ENCODE assay signal across 9 cellular contexts in the genomic region with DNA sequence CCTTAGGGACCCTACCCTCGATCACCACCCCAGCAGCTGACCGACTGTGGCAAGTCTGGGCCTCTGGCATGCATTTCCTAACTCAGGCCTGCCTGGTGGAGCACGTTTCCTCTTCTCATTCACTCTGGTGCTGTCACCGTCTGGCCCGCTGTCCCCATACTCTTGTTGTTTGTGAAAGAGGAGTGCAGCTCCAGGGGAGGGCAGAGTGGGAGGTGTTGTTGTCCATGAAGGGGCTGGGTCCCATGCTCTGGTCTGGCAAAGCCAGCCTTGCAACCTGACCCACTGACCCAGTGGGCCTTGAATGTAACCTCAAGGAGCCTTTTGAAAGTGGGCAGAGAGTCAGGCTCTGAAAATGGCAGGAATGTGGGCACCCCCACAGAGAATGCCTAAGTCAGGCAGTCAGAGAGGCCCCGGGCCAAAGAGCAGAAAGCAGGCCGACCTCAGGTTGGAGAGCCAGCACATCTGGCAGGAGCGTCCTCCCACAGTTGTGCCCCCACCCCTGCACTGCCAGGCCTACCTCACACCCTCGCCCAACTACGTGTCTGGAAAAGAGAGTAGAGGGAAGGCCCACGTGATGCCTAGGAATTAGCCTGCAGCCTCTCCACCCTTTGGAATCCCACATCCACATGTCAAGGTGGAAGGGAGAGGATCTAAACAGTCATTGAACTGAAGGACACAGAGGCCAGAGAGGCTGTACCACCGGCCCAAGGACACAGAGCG. TPM values are rescaled to one million over a fixed set of nuclear protein-coding genes. Genes with fewer than 3 reads are reported as not detected.
DNase-seq lines count a peak whose midpoint lies in the region; TF ChIP-seq lines count a peak whose summit lies in the region.
"Had no signal": no experiment of that assay in that cellular context is flagged by ENCODE, and none has a peak within 500 bp of the region (broad histone marks: within the 10 kb centered on the region; RNA-seq: fewer than 3 reads in every experiment).

No MANE protein-coding gene starts in this region.

- BruUV-seq in Calu3 (replicated peaks; lab: Mats Ljungman, UMichigan), result no TSS peak

- peaks cover 91% of the 10 kb centered on the region for H3K4me1 Mint-ChIP-seq in Calu3 (ENCODE audit: low read depth, unreplicated experiment)
- H3K4me1 Mint-ChIP-seq in nephron progenitor cell, result peaks cover 88% of the 10 kb centered on the region

- peaks cover 59% of the 10 kb centered on the region for H3K36me3 Mint-ChIP-seq in Calu3 (ENCODE audit: insufficient read depth, unreplicated experiment)
- peaks cover 4% of the 10 kb centered on the region for H3K36me3 Mint-ChIP-seq in nephron progenitor cell (ENCODE audit: low read depth)

- CTCF ChIA-PET in Calu3 (lab: Charles Lee), result interaction anchor here (0.7 kb wide), 1 partner anchor 219 kb away, joined by 3 read pairs; no protein-coding TSS in a partner anchor

- H3K4me3 Mint-ChIP-seq in Calu3 (ENCODE audit: low read depth, unreplicated experiment) (peak overlapping the region; percentile 20), nephron progenitor cell (peak overlapping the region; percentile 48)

- TF ChIP-seq CTCF in Calu3 (IDR thresholded peaks at IDR 0.05; ENCODE audit: unreplicated experiment) (no peak), nephron progenitor cell (IDR thresholded peaks at IDR 0.05) (no peak)

- H3K9me3 Mint-ChIP-seq in Calu3 (ENCODE audit: low read depth, unreplicated experiment) (no peaks in the 10 kb centered on the region), nephron progenitor cell (no peaks in the 10 kb centered on the region)

- H3K27ac ChIP-seq in caudate nucleus (ENCODE audit: low read depth, low read length), result peak overlapping the region; percentile 98

- DNase-seq in Calu3, result peak; percentile 42
- DNase-seq in LHCN-M2 (ENCODE audit: low read depth), result peak; percentile 92
- peak in 23 of 61 donors; percentile 11 to 60 (median 39) for DNase-seq in caudate nucleus (lab: John Stamatoyannopoulos, UW)
- peak; percentile 36 for DNase-seq in nephron progenitor cell
- DNase-seq in NCI-H1436 (lab: John Stamatoyannopoulos, UW), result no peak
- DNase-seq in NCI-H2171 (lab: John Stamatoyannopoulos, UW), result no peak
- DNase-seq in NCI-H510A (lab: John Stamatoyannopoulos, UW), result no peak
- no peak for DNase-seq in DMS53 (lab: John Stamatoyannopoulos, UW)
- DNase-seq: heart right ventricle had no signal

- H3K27me3 Mint-ChIP-seq in Calu3 (ENCODE audit: unreplicated experiment) (no peaks in the 10 kb centered on the region), nephron progenitor cell (ENCODE audit: low read depth, poor library complexity) (peaks cover 5% of the 10 kb centered on the region)

- intact Hi-C loops in Calu3 (cut with micrococcal nuclease; ENCODE audit: unreplicated experiment), result no loop called here

- peak overlapping the region; percentile 70 for H3K27ac Mint-ChIP-seq in Calu3 (ENCODE audit: unreplicated experiment)
- peak overlapping the region; percentile 96 for H3K27ac Mint-ChIP-seq in nephron progenitor cell

RNA-seq across cellular contexts. Expression of a gene that starts 10.9 kb away (rescaled TPM):
- total RNA-seq in Calu3 (2022) (67.6 and 74.8 TPM in 2 replicates), LHCN-M2 (2014; rRNA removed) (131 and 158 TPM in 2 replicates)
- polyA plus RNA-seq in LHCN-M2 (2012), result 142 TPM

RNA-seq across cellular contexts. Expression of a gene that starts 38.1 kb away (rescaled TPM):
- total RNA-seq in Calu3 (2022) (38.5 and 43.8 TPM in 2 replicates), LHCN-M2 (2014; rRNA removed) (83.4 and 104 TPM in 2 replicates)
- 62.0 TPM for polyA plus RNA-seq in LHCN-M2 (2012)

RNA-seq across cellular contexts. Expression of a gene that starts 55.4 kb away (rescaled TPM):
- not detected in 2 replicates for total RNA-seq in Calu3 (2022)
- total RNA-seq in LHCN-M2 (2014; rRNA removed), result not detected in 2 replicates
- not detected for polyA plus RNA-seq in LHCN-M2 (2012)

Comparison
In these comparisons a context has a peak if more than half of its experiments do, and no peak if none do; other contexts are left out.
1. DNase-seq: peak in Calu3 (single experiment), LHCN-M2 (single experiment) and nephron progenitor cell (single experiment); none in NCI-H1436 (single experiment), NCI-H2171 (single experiment), NCI-H510A (single experiment) and DMS53 (single experiment).